In genomic region chr1:85307987-85308836, GRCh38 we compare ENCODE assay signal across 9 cellular contexts. TPM values are rescaled to one million over a fixed set of nuclear protein-coding genes. Genes with fewer than 3 reads are reported as not detected.
DNase-seq lines count a peak whose midpoint lies in the region; ATAC-seq, FAIRE-seq and TF ChIP-seq lines count a peak whose summit lies in the region.
"Had no signal": no experiment of that assay in that cellular context is flagged by ENCODE, and none has a peak within 500 bp of the region (broad histone marks: within the 10 kb centered on the region; RNA-seq: fewer than 3 reads in every experiment).

No MANE protein-coding gene starts in this region.

- ATAC-seq in GM21737 (IDR thresholded peaks at IDR 0.05; ENCODE audit: unreplicated experiment): peak; percentile 87
- ATAC-seq in activated T-helper 17 cell treated with anti-CD3 and anti-CD28 coated beads, Interleukin-2, amount 50 U/mL, for 72 hours (replicated peaks): peak; percentile 92

- H3K9me3 Mint-ChIP-seq in IgD-negative memory B cell (no peaks in the 10 kb centered on the region), neural crest cell (no peaks in the 10 kb centered on the region)
- no peaks in the 10 kb centered on the region for H3K9me3 Mint-ChIP-seq in activated T-helper 17 cell treated with anti-CD3 and anti-CD28 coated beads, Interleukin-2, amount 50 U/mL, for 72 hours

- TF ChIP-seq CTCF in fibroblast of the aortic adventitia (IDR thresholded peaks at IDR 0.05; ENCODE audit: insufficient read depth, low read length): peak; percentile 99
- TF ChIP-seq CTCF in neural crest cell (conservative IDR thresholded peaks at IDR 0.05): peak; percentile 98

- H3K4me1 Mint-ChIP-seq in IgD-negative memory B cell (peaks cover 9 to 12% (median 12%) of the 10 kb centered on the region in 3 donors), neural crest cell (peaks cover 5% of the 10 kb centered on the region)
- peaks cover 8% of the 10 kb centered on the region for H3K4me1 Mint-ChIP-seq in activated T-helper 17 cell treated with anti-CD3 and anti-CD28 coated beads, Interleukin-2, amount 50 U/mL, for 72 hours

- DNase-seq in Daoy (ENCODE audit: low read depth) (peak; percentile 97), RCC 7860 (ENCODE audit: low spot score) (peak; percentile 78), fibroblast of the aortic adventitia (ENCODE audit: low read depth) (peak; percentile 92), neural crest cell (ENCODE audit: low read depth, low spot score) (peak; percentile 89), stromal cell of bone marrow (ENCODE audit: low read depth) (peak; percentile 73)

- H3K27ac Mint-ChIP-seq in IgD-negative memory B cell (peak overlapping the region in 1 of 3 donors; percentile 79), neural crest cell (ENCODE audit: unreplicated experiment) (no peak overlapping the region)
- H3K27ac Mint-ChIP-seq in activated T-helper 17 cell treated with anti-CD3 and anti-CD28 coated beads, Interleukin-2, amount 50 U/mL, for 72 hours: no peak overlapping the region

- FAIRE-seq in RCC 7860 (lab: Jason Lieb, UNC): peak; percentile 65
- FAIRE-seq: islet of Langerhans had no signal

- H3K27me3 Mint-ChIP-seq in IgD-negative memory B cell (peaks cover 5% of the 10 kb centered on the region), neural crest cell (ENCODE audit: low read depth) (peaks cover 12% of the 10 kb centered on the region)
- peaks cover 23% of the 10 kb centered on the region for H3K27me3 Mint-ChIP-seq in activated T-helper 17 cell treated with anti-CD3 and anti-CD28 coated beads, Interleukin-2, amount 50 U/mL, for 72 hours

- H3K4me3 Mint-ChIP-seq in IgD-negative memory B cell (peak overlapping the region; percentile 5 to 92 (median 75)), neural crest cell (peak overlapping the region; percentile 32)
- H3K4me3 Mint-ChIP-seq in activated T-helper 17 cell treated with anti-CD3 and anti-CD28 coated beads, Interleukin-2, amount 50 U/mL, for 72 hours: peak overlapping the region; percentile 59

- H3K36me3 Mint-ChIP-seq in IgD-negative memory B cell (no peaks in the 10 kb centered on the region), neural crest cell (ENCODE audit: low read depth) (no peaks in the 10 kb centered on the region)
- no peaks in the 10 kb centered on the region for H3K36me3 Mint-ChIP-seq in activated T-helper 17 cell treated with anti-CD3 and anti-CD28 coated beads, Interleukin-2, amount 50 U/mL, for 72 hours (ENCODE audit: low read depth)

- no peak overlapping the region for H3K4me3 ChIP-seq in fibroblast of the aortic adventitia (ENCODE audit: low read depth, low read length)

RNA-seq across cellular contexts. Expression of gene BCL10, which starts 31.8 kb away (rescaled TPM):
- total RNA-seq in Daoy (2014; rRNA removed; shearing (Covaris generic)): 50.7 and 73.2 TPM in 2 replicates
- 47.0 TPM for polyA plus RNA-seq in IgD-negative memory B cell
- 10 to 100 TPM; 28.3 to 63.7 TPM for total RNA-seq in activated T-helper 17 cell treated with anti-CD3 and anti-CD28 coated beads, Interleukin-2, amount 50 U/mL, for 72 hours
- total RNA-seq in fibroblast of the aortic adventitia (ENCODE audit: low replicate concordance) (36.0 and 44.7 TPM in 2 replicates), neural crest cell (18.5 and 22.8 TPM in 2 replicates)

RNA-seq across cellular contexts. Expression of gene C1orf52, which starts 48.8 kb away (rescaled TPM):
- total RNA-seq in Daoy (2014; rRNA removed; shearing (Covaris generic)): 55.1 and 62.1 TPM in 2 replicates
- 22.3 TPM for polyA plus RNA-seq in IgD-negative memory B cell
- 10 to 100 TPM; 16.9 to 19.1 TPM for total RNA-seq in activated T-helper 17 cell treated with anti-CD3 and anti-CD28 coated beads, Interleukin-2, amount 50 U/mL, for 72 hours
- total RNA-seq in fibroblast of the aortic adventitia (ENCODE audit: low replicate concordance) (9.2 and 10.8 TPM in 2 replicates), neural crest cell (30.9 and 37.3 TPM in 2 replicates)
